Comparison of ENCODE assay signal across 36 cellular contexts in genomic region chrX:136125106-136125505, GRCh38.
"Had no signal": no experiment of that assay in that cellular context is flagged by ENCODE, and none has a peak within 500 bp of the region (broad histone marks: within the 10 kb centered on the region; RNA-seq: fewer than 3 reads in every experiment).

No MANE protein-coding gene starts in this region.

- DNase-seq: activated B cell treated with CpG ODN at 0.5 μM for 24 hours; activated CD4-positive, alpha-beta memory T cell treated with anti-CD3 and anti-CD28 coated beads for 36 hours; activated CD4-positive, alpha-beta T cell treated with anti-CD3 and anti-CD28 coated beads for 4 hours; activated CD4-positive, alpha-beta T cell treated with anti-CD3 and anti-CD28 coated beads, Interleukin-2, amount 10 ng/mL, durations not matched to agents 24 days and 14 days; activated CD4-positive, alpha-beta T cell treated with anti-CD3 and anti-CD28 coated beads, Interleukin-2, amount 50 U/mL, for 1 hour; activated CD4-positive, alpha-beta T cell treated with anti-CD3 and anti-CD28 coated beads, Interleukin-2, amount 50 U/mL, for 4 hours; activated CD4-positive, CD25-positive, alpha-beta regulatory T cell treated with anti-CD3 and anti-CD28 coated beads, Interleukin-2, amount 50 U/mL, for 72 hours; activated CD8-positive, alpha-beta memory T cell treated with anti-CD3 and anti-CD28 coated beads for 24 hours; activated CD8-positive, alpha-beta memory T cell treated with anti-CD3 and anti-CD28 coated beads, Interleukin-2, amount 10 ng/mL, durations not matched to agents 7 days and 5 days; activated CD8-positive, alpha-beta memory T cell treated with anti-CD3 and anti-CD28 coated beads, Interleukin-2, amount 50 U/mL, for 48 hours; activated CD8-positive, alpha-beta T cell treated with anti-CD3 and anti-CD28 coated beads for 36 hours; activated effector memory CD4-positive, alpha-beta T cell treated with Interleukin-2 at 50 U/mL for 16 hours; activated gamma-delta T cell; activated naive CD4-positive, alpha-beta T cell treated with anti-CD3 and anti-CD28 coated beads, Interleukin-2, amount 10 ng/mL, durations not matched to agents 7 days and 5 days; activated naive CD4-positive, alpha-beta T cell treated with Interleukin-2 at 50 U/mL for 16 hours; activated naive CD8-positive, alpha-beta T cell treated with anti-CD3 and anti-CD28 coated beads, Interleukin-2, amount 10 ng/mL, durations not matched to agents 7 days and 5 days; activated naive CD8-positive, alpha-beta T cell treated with anti-CD3 and anti-CD28 coated beads, Interleukin-2, amount 50 U/mL, for 24 hours; activated T-cell treated with anti-CD3 and anti-CD28 coated beads, Interleukin-2, amount 50 U/mL, for 24 hours; activated T-cell treated with anti-CD3 and anti-CD28 coated beads, Interleukin-2, amount 50 U/mL, for 48 hours; amygdala; anterior cingulate cortex; body of pancreas; brain microvascular endothelial cell; central memory CD4-positive, alpha-beta T cell; T-helper 1 cell; T-helper 2 cell; T-helper 9 cell had no signal

- H3K36me3 Mint-ChIP-seq: activated CD4-positive, alpha-beta memory T cell treated with anti-CD3 and anti-CD28 coated beads for 36 hours; activated CD8-positive, alpha-beta memory T cell treated with anti-CD3 and anti-CD28 coated beads, Interleukin-2, amount 10 ng/mL, durations not matched to agents 7 days and 5 days; activated naive CD4-positive, alpha-beta T cell treated with anti-CD3 and anti-CD28 coated beads, Interleukin-2, amount 10 ng/mL, durations not matched to agents 7 days and 5 days; activated naive CD4-positive, alpha-beta T cell treated with anti-CD3 and anti-CD28 coated beads, Interleukin-2, amount 50 U/mL, for 24 hours; activated naive CD8-positive, alpha-beta T cell had no signal

- H3K4me1 ChIP-seq: body of pancreas, breast epithelium had no signal

- H3K9me3 ChIP-seq: ascending aorta, body of pancreas, breast epithelium had no signal

- FAIRE-seq: TTC549 had no signal

- H3K36me3 ChIP-seq: ascending aorta, brain microvascular endothelial cell, breast epithelium had no signal

- H3K27me3 ChIP-seq: ascending aorta, body of pancreas, brain microvascular endothelial cell had no signal

- H3K4me3 ChIP-seq: ascending aorta, body of pancreas, breast epithelium had no signal

- H3K4me1 Mint-ChIP-seq: activated CD8-positive, alpha-beta memory T cell treated with anti-CD3 and anti-CD28 coated beads, Interleukin-2, amount 10 ng/mL, durations not matched to agents 7 days and 5 days; activated naive CD4-positive, alpha-beta T cell treated with anti-CD3 and anti-CD28 coated beads, Interleukin-2, amount 50 U/mL, for 24 hours; activated naive CD8-positive, alpha-beta T cell treated with anti-CD3 and anti-CD28 coated beads, Interleukin-2, amount 10 ng/mL, durations not matched to agents 7 days and 5 days had no signal

- H3K27me3 Mint-ChIP-seq: activated CD4-positive, alpha-beta memory T cell treated with anti-CD3 and anti-CD28 coated beads for 36 hours; activated CD4-positive, alpha-beta T cell treated with anti-CD3 and anti-CD28 coated beads, Interleukin-2, amount 10 ng/mL, durations not matched to agents 24 days and 14 days; activated CD8-positive, alpha-beta memory T cell treated with anti-CD3 and anti-CD28 coated beads, Interleukin-2, amount 10 ng/mL, durations not matched to agents 7 days and 5 days; activated CD8-positive, alpha-beta T cell treated with anti-CD3 and anti-CD28 coated beads for 36 hours; activated naive CD4-positive, alpha-beta T cell treated with anti-CD3 and anti-CD28 coated beads, Interleukin-2, amount 10 ng/mL, durations not matched to agents 7 days and 5 days; activated naive CD4-positive, alpha-beta T cell treated with anti-CD3 and anti-CD28 coated beads, Interleukin-2, amount 50 U/mL, for 24 hours; activated naive CD8-positive, alpha-beta T cell; activated naive CD8-positive, alpha-beta T cell treated with anti-CD3 and anti-CD28 coated beads, Interleukin-2, amount 50 U/mL, for 24 hours had no signal

- ATAC-seq: activated CD8-positive, alpha-beta memory T cell treated with anti-CD3 and anti-CD28 coated beads, Interleukin-2, amount 10 ng/mL, durations not matched to agents 7 days and 5 days; activated CD8-positive, alpha-beta T cell treated with anti-CD3 and anti-CD28 coated beads for 36 hours; activated naive CD8-positive, alpha-beta T cell treated with anti-CD3 and anti-CD28 coated beads, Interleukin-2, amount 50 U/mL, for 24 hours; body of pancreas had no signal

- H3K4me3 Mint-ChIP-seq: activated B cell treated with CpG ODN at 0.5 μM for 24 hours; activated CD4-positive, alpha-beta memory T cell treated with anti-CD3 and anti-CD28 coated beads for 36 hours; activated CD4-positive, alpha-beta T cell treated with anti-CD3 and anti-CD28 coated beads, Interleukin-2, amount 10 ng/mL, durations not matched to agents 24 days and 14 days; activated CD8-positive, alpha-beta memory T cell treated with anti-CD3 and anti-CD28 coated beads, Interleukin-2, amount 10 ng/mL, durations not matched to agents 7 days and 5 days; activated CD8-positive, alpha-beta T cell treated with anti-CD3 and anti-CD28 coated beads for 36 hours; activated naive CD4-positive, alpha-beta T cell treated with anti-CD3 and anti-CD28 coated beads, Interleukin-2, amount 10 ng/mL, durations not matched to agents 7 days and 5 days; activated naive CD4-positive, alpha-beta T cell treated with anti-CD3 and anti-CD28 coated beads, Interleukin-2, amount 50 U/mL, for 24 hours; activated naive CD8-positive, alpha-beta T cell; activated naive CD8-positive, alpha-beta T cell treated with anti-CD3 and anti-CD28 coated beads, Interleukin-2, amount 10 ng/mL, durations not matched to agents 7 days and 5 days; activated naive CD8-positive, alpha-beta T cell treated with anti-CD3 and anti-CD28 coated beads, Interleukin-2, amount 50 U/mL, for 24 hours; activated T-cell treated with anti-CD3 and anti-CD28 coated beads, Interleukin-2, amount 50 U/mL, for 24 hours; T-helper 1 cell treated with Interleukin-12 subunit alpha and Interleukin-12 subunit beta and Interleukin-4 antibody, amounts not matched to agents 30 μg/mL and 1 μg/mL, for 36 hours; T-helper 2 cell treated with Interferon-gamma antibody and Interleukin-4, amounts not matched to agents 5 μg/mL and 100 μg/mL, for 36 hours had no signal

- H3K9me3 Mint-ChIP-seq: activated B cell treated with CpG ODN at 0.5 μM for 24 hours; activated CD4-positive, alpha-beta memory T cell treated with anti-CD3 and anti-CD28 coated beads for 36 hours; activated CD4-positive, alpha-beta T cell treated with anti-CD3 and anti-CD28 coated beads, Interleukin-2, amount 10 ng/mL, durations not matched to agents 24 days and 14 days; activated naive CD4-positive, alpha-beta T cell treated with anti-CD3 and anti-CD28 coated beads, Interleukin-2, amount 50 U/mL, for 24 hours; activated naive CD8-positive, alpha-beta T cell treated with anti-CD3 and anti-CD28 coated beads, Interleukin-2, amount 10 ng/mL, durations not matched to agents 7 days and 5 days; activated naive CD8-positive, alpha-beta T cell treated with anti-CD3 and anti-CD28 coated beads, Interleukin-2, amount 50 U/mL, for 24 hours; activated T-helper 2 cell treated with anti-CD3 and anti-CD28 coated beads, Interferon-gamma antibody, Interleukin-2, Interleukin-4, amounts not matched to agents 10 μg/mL and 5 μg/mL and 100 μg/mL, durations not matched to agents 14 hours and 24 hours and 36 hours; T-helper 1 cell treated with Interleukin-12 subunit alpha and Interleukin-12 subunit beta and Interleukin-4 antibody, amounts not matched to agents 30 μg/mL and 1 μg/mL, for 36 hours had no signal

- H3K27ac Mint-ChIP-seq: activated B cell treated with CpG ODN at 0.5 μM for 24 hours; activated CD4-positive, alpha-beta memory T cell treated with anti-CD3 and anti-CD28 coated beads for 36 hours; activated CD4-positive, alpha-beta T cell treated with anti-CD3 and anti-CD28 coated beads, Interleukin-2, amount 10 ng/mL, durations not matched to agents 24 days and 14 days; activated CD8-positive, alpha-beta memory T cell treated with anti-CD3 and anti-CD28 coated beads, Interleukin-2, amount 10 ng/mL, durations not matched to agents 7 days and 5 days; activated CD8-positive, alpha-beta T cell treated with anti-CD3 and anti-CD28 coated beads for 36 hours; activated naive CD4-positive, alpha-beta T cell treated with anti-CD3 and anti-CD28 coated beads, Interleukin-2, amount 10 ng/mL, durations not matched to agents 7 days and 5 days; activated naive CD4-positive, alpha-beta T cell treated with anti-CD3 and anti-CD28 coated beads, Interleukin-2, amount 50 U/mL, for 24 hours; activated naive CD8-positive, alpha-beta T cell; activated naive CD8-positive, alpha-beta T cell treated with anti-CD3 and anti-CD28 coated beads, Interleukin-2, amount 10 ng/mL, durations not matched to agents 7 days and 5 days; activated naive CD8-positive, alpha-beta T cell treated with anti-CD3 and anti-CD28 coated beads, Interleukin-2, amount 50 U/mL, for 24 hours; activated T-cell treated with anti-CD3 and anti-CD28 coated beads, Interleukin-2, amount 50 U/mL, for 24 hours; activated T-helper 2 cell treated with anti-CD3 and anti-CD28 coated beads, Interferon-gamma antibody, Interleukin-2, Interleukin-4, amounts not matched to agents 10 μg/mL and 5 μg/mL and 100 μg/mL, durations not matched to agents 14 hours and 24 hours and 36 hours; T-helper 1 cell treated with Interleukin-12 subunit alpha and Interleukin-12 subunit beta and Interleukin-4 antibody, amounts not matched to agents 30 μg/mL and 1 μg/mL, for 36 hours; T-helper 2 cell treated with Interferon-gamma antibody and Interleukin-4, amounts not matched to agents 5 μg/mL and 100 μg/mL, for 36 hours had no signal

- H3K27ac ChIP-seq: body of pancreas, brain microvascular endothelial cell, breast epithelium, VCaP had no signal
